In the genomic region with DNA sequence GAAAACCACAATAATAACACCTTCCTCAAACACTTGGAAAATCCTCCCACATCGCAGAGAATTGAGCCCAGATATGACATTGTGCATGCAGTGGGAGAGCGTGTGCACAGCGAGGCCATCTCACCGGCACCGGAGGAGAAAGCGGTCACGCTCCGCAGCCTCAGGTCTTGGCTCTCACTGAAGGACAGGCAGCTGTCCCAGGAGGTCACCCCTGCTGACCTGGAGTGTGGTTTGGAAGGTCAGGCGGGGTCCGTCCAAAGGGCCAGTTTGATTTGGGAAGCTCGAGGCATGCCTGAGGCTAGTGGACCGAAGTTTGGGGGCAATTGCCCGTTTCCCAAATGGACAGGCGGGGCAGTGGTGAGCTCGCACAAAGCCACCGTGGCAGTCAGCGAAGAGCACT, we compare ENCODE assay signal across 21 cellular contexts.
"Had no signal": no experiment of that assay in that cellular context is flagged by ENCODE, and none has a peak within 500 bp of the region (broad histone marks: within the 10 kb centered on the region; RNA-seq: fewer than 3 reads in every experiment).

No MANE protein-coding gene starts in this region.

- H3K36me3 ChIP-seq: neutrophil had no signal

- H3K36me3 Mint-ChIP-seq: immature natural killer cell; naive B cell; stimulated activated effector memory CD8-positive, alpha-beta T cell treated with anti-CD3 and anti-CD28 coated beads, Interleukin-12 subunit alpha, Interleukin-12 subunit beta, amount 100 ng/mL, for 72 hours had no signal

- H3K9me3 ChIP-seq: esophagus squamous epithelium, gastroesophageal sphincter, left ventricle myocardium inferior, neutrophil, suprapubic skin, tibial artery, upper lobe of left lung, vagina had no signal

- H3K27ac Mint-ChIP-seq: dendritic cell treated with granulocyte-macrophage colony-stimulating factor and Interleukin-4, amounts not matched to agents 40 ng/mL and 50 ng/mL, for 4 days; effector memory CD8-positive, alpha-beta T cell; immature natural killer cell; nephron; stimulated activated effector memory CD8-positive, alpha-beta T cell treated with anti-CD3 and anti-CD28 coated beads, Interleukin-12 subunit alpha, Interleukin-12 subunit beta, amount 100 ng/mL, for 72 hours had no signal

- H3K27me3 ChIP-seq: esophagus squamous epithelium, gastroesophageal sphincter, neutrophil, suprapubic skin, tibial artery, upper lobe of left lung, vagina had no signal

- H3K4me3 ChIP-seq: esophagus squamous epithelium, gastroesophageal sphincter, left ventricle myocardium inferior, lung, smooth muscle cell, suprapubic skin, tibial artery, upper lobe of left lung, vagina had no signal

- H3K4me3 Mint-ChIP-seq: dendritic cell treated with granulocyte-macrophage colony-stimulating factor and Interleukin-4, amounts not matched to agents 40 ng/mL and 50 ng/mL, for 4 days; effector memory CD8-positive, alpha-beta T cell; immature natural killer cell; naive B cell; nephron; stimulated activated effector memory CD8-positive, alpha-beta T cell treated with anti-CD3 and anti-CD28 coated beads, Interleukin-12 subunit alpha, Interleukin-12 subunit beta, amount 100 ng/mL, for 72 hours had no signal

- ATAC-seq: effector memory CD8-positive, alpha-beta T cell; gastroesophageal sphincter; stimulated activated effector memory CD8-positive, alpha-beta T cell treated with anti-CD3 and anti-CD28 coated beads, Interleukin-12 subunit alpha, Interleukin-12 subunit beta, amount 100 ng/mL, for 72 hours; stimulated activated naive CD8-positive, alpha-beta T cell treated with anti-CD3 and anti-CD28 coated beads, Interleukin-15, Interleukin-2, amounts not matched to agents 100 U/mL and 50 U/mL, for 24 hours had no signal

- DNase-seq: effector memory CD8-positive, alpha-beta T cell; esophagus squamous epithelium; foreskin fibroblast; immature natural killer cell; left ventricle myocardium inferior; mesendoderm; naive B cell; stimulated activated CD4-positive, alpha-beta T cell treated with anti-CD3 and anti-CD28 coated beads, Interleukin-4, amount 100 ng/mL, for 1 hour; stimulated activated CD8-positive, alpha-beta memory T cell treated with anti-CD3 and anti-CD28 coated beads, Interleukin-4, amount 100 ng/mL, for 48 hours; stimulated activated naive CD8-positive, alpha-beta T cell treated with anti-CD3 and anti-CD28 coated beads, Interleukin-15, Interleukin-2, amounts not matched to agents 100 U/mL and 50 U/mL, for 24 hours; tibial artery; upper lobe of left lung had no signal

- H3K4me1 ChIP-seq: suprapubic skin, tibial artery, upper lobe of left lung had no signal

- H3K4me1 Mint-ChIP-seq: naive B cell had no signal

- H3K9me3 Mint-ChIP-seq: dendritic cell treated with granulocyte-macrophage colony-stimulating factor and Interleukin-4, amounts not matched to agents 40 ng/mL and 50 ng/mL, for 4 days; effector memory CD8-positive, alpha-beta T cell; immature natural killer cell; nephron; stimulated activated effector memory CD8-positive, alpha-beta T cell treated with anti-CD3 and anti-CD28 coated beads, Interleukin-12 subunit alpha, Interleukin-12 subunit beta, amount 100 ng/mL, for 72 hours had no signal

- H3K27ac ChIP-seq: esophagus squamous epithelium, gastroesophageal sphincter, left ventricle myocardium inferior, neutrophil, suprapubic skin, tibial artery, upper lobe of left lung, vagina had no signal

- H3K27me3 Mint-ChIP-seq: dendritic cell treated with granulocyte-macrophage colony-stimulating factor and Interleukin-4, amounts not matched to agents 40 ng/mL and 50 ng/mL, for 4 days had no signal
